Comparison of ENCODE assay signal across 8 cellular contexts in the genomic region with DNA sequence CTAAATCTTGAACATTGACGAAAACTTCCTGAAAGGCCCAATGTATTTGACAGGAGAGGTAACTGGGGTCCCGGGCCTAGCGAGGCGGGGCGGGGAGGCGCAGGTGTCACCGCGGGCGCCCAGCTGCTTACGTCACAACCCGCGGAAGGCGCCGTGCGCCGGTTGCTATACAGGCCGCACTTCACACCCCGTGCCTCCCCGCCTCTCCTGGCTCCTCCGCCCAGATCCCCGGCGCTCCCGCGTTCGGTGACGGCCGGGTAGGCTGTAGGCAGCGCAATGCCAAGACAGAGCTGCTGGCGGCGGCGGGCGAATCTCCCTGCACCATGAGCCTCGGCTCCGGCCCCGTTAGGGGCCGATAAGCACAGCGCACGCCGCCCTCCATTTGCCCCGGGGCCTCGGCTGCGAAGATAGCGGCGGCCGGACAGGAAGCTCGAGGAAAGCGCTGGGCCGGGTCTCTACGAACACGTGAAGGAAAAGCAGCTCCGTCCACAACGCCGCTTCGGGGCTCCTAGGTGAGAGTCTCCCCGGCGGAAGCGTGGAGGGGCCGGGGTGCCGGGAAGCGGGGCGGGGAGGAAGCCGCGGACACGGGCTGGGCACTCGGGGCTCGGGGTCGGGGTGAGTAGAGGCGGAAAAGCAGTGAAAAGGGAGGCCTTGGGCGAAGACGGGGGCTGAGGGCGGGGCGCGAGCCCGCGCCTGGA. TPM values are rescaled to one million over a fixed set of nuclear protein-coding genes. Genes with fewer than 3 reads are reported as not detected.
A peak's percentile ranks its signal among the peaks of the same experiment; 100 is the strongest.
DNase-seq lines count a peak whose midpoint lies in the region; ATAC-seq and TF ChIP-seq lines count a peak whose summit lies in the region.

A gene with protein sequence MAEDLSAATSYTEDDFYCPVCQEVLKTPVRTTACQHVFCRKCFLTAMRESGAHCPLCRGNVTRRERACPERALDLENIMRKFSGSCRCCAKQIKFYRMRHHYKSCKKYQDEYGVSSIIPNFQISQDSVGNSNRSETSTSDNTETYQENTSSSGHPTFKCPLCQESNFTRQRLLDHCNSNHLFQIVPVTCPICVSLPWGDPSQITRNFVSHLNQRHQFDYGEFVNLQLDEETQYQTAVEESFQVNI (plus strand): TSS at position 151 of the 698 bp plus-strand sequence. CDS start 903 bp downstream, outside the sequence.

- H3K4me3 ChIP-seq in right atrium auricular region, result peak within 1 kb of the TSS; percentile 77 to 88
- peak within 1 kb of the TSS; percentile 82 to 88 for H3K4me3 ChIP-seq in uterus

- H3K27ac ChIP-seq in right atrium auricular region (peak within 1 kb of the TSS; percentile 97 to 99), uterus (peak within 1 kb of the TSS; percentile 99)

- H3K27me3 Mint-ChIP-seq in T-helper 17 cell, result no peaks in the 10 kb centered on the region

- H3K36me3 ChIP-seq in right atrium auricular region (no peaks in the 10 kb centered on the region), uterus (no peaks in the 10 kb centered on the region)

- TF ChIP-seq CTCF in right atrium auricular region (IDR thresholded peaks at IDR 0.05), result no peak
- peak in 1 of 4 experiments; percentile 12 for TF ChIP-seq CTCF in uterus (IDR thresholded peaks at IDR 0.05)

- DNase-seq in NCI-H1694 treated with DMSO at 0.1 percent for 48 hours (lab: John Stamatoyannopoulos, UW), result peak; percentile 63
- peak; percentile 83 to 84 (median 83) for DNase-seq in T-helper 17 cell
- DNase-seq in amygdala (lab: John Stamatoyannopoulos, UW), result peak; percentile 23 to 98 (median 76)
- DNase-seq in right atrium auricular region (ENCODE audit: low spot score), result peak; percentile 88
- DNase-seq in putamen (ENCODE audit: low spot score), result peak; percentile 83
- peak; percentile 84 to 86 for DNase-seq in uterus

- H3K27ac Mint-ChIP-seq in T-helper 17 cell, result peak within 1 kb of the TSS; percentile 97

- H3K9me3 ChIP-seq in T-helper 17 cell (ENCODE audit: control insufficient read depth, low read length, poor library complexity, severe bottlenecking), result no peaks in the 10 kb centered on the region
- no peaks in the 10 kb centered on the region for H3K9me3 ChIP-seq in right atrium auricular region
- no peaks in the 10 kb centered on the region for H3K9me3 ChIP-seq in uterus

- intact Hi-C loops in uterus (cut with DNase I; ENCODE audit: low total_unique reads), result no loop called here

- peaks cover 7% of the 10 kb centered on the region for H3K36me3 Mint-ChIP-seq in T-helper 17 cell (ENCODE audit: low read depth)

- H3K4me1 ChIP-seq in right atrium auricular region, result peaks cover 0 to 35% of the 10 kb centered on the region in 2 donors
- no peaks in the 10 kb centered on the region for H3K4me1 ChIP-seq in uterus

- H3K4me3 Mint-ChIP-seq in T-helper 17 cell, result peak within 1 kb of the TSS; percentile 98

- H3K27me3 ChIP-seq in right atrium auricular region, result no peaks in the 10 kb centered on the region
- H3K27me3 ChIP-seq in uterus, result no peaks in the 10 kb centered on the region

- peak in 1 of 2 donors; percentile 63 for TF ChIP-seq POLR2A in uterus (IDR thresholded peaks at IDR 0.05)

- peaks cover 41% of the 10 kb centered on the region for H3K4me1 Mint-ChIP-seq in T-helper 17 cell

- ATAC-seq in GM18498 (IDR thresholded peaks at IDR 0.05; ENCODE audit: unreplicated experiment) (peak; percentile 66), HG02885 (IDR thresholded peaks at IDR 0.05; ENCODE audit: poor library complexity, unreplicated experiment) (peak; percentile 62), T-helper 17 cell (peak; percentile 70)

RNA-seq across cellular contexts. Expression of the gene that starts here (rescaled TPM):
- total RNA-seq in T-helper 17 cell, result 100 to 1,000 TPM in 1 of 2 donors, 10 to 100 TPM in 1; 86.8 to 104 TPM
- total RNA-seq in right atrium auricular region, result 10 to 100 TPM in 1 of 2 donors, 1 to 10 TPM in 1; 5.5 to 11.3 TPM
- 10 to 100 TPM; 23.8 to 94.8 (median 38.7) TPM for total RNA-seq in uterus

Comparison
In these comparisons a context has a peak if more than half of its experiments do, and no peak if none do; other contexts are left out.
1. Peak in every context shown above with its lines: DNase-seq, ATAC-seq, H3K4me3 ChIP-seq and H3K27ac ChIP-seq.